Comparison of ENCODE assay signal across 18 cellular contexts in the genomic region with DNA sequence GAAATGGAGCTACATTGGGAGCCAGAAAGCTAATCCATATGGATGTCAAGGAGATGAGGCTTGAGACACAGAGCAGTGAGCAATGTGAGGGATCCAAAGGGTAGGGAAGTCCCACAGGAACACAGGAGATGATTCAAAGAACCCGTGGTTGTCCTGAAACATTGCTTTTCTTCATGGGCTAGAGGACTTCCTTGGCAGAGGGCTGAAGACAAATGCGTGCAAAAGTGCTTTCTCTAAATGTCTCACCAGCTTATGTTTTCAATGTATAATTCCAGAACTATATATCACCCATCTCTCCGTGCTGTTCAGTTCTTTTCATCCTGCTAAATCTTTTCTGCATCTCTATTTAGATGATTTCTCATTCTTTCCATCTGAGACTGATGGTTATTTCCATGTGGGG. TPM values are rescaled to one million over a fixed set of nuclear protein-coding genes. Genes with fewer than 3 reads are reported as not detected.
DNase-seq lines count a peak whose midpoint lies in the region; ATAC-seq and TF ChIP-seq lines count a peak whose summit lies in the region.
"Had no signal": no experiment of that assay in that cellular context is flagged by ENCODE, and none has a peak within 500 bp of the region (broad histone marks: within the 10 kb centered on the region; RNA-seq: fewer than 3 reads in every experiment).

No MANE protein-coding gene starts in this region.

- H3K36me3 ChIP-seq in HCT116 (ENCODE audit: control insufficient read depth in 1 of 2, insufficient read depth in 2 of 2, low read length in 2 of 2) (no peaks in the 10 kb centered on the region), colonic mucosa (no peaks in the 10 kb centered on the region)
- H3K36me3 ChIP-seq: HAP-1 had no signal

- H3K9me3 ChIP-seq in HCT116 (ENCODE audit: control insufficient read depth in 1 of 2, insufficient read depth in 1 of 2, low read depth in 1 of 2, low read length in 2 of 2) (no peaks in the 10 kb centered on the region), colonic mucosa (no peaks in the 10 kb centered on the region)
- H3K9me3 ChIP-seq: HAP-1 had no signal

- no peaks in the 10 kb centered on the region for H3K9me3 Mint-ChIP-seq in activated T-cell treated with anti-CD3 and anti-CD28 coated beads, Interleukin-2, amount 50 U/mL, for 24 hours
- no peaks in the 10 kb centered on the region for H3K9me3 Mint-ChIP-seq in activated T-cell treated with anti-CD3 and anti-CD28 coated beads, Interleukin-2, amount 50 U/mL, for 4 hours
- peaks cover 3% of the 10 kb centered on the region for H3K9me3 Mint-ChIP-seq in activated naive CD8-positive, alpha-beta T cell treated with anti-CD3 and anti-CD28 coated beads, Interleukin-2, amount 50 U/mL, for 24 hours
- no peaks in the 10 kb centered on the region for H3K9me3 Mint-ChIP-seq in activated naive CD8-positive, alpha-beta T cell treated with anti-CD3 and anti-CD28 coated beads for 36 hours
- no peaks in the 10 kb centered on the region for H3K9me3 Mint-ChIP-seq in activated T-helper 17 cell treated with anti-CD3 and anti-CD28 coated beads, Interleukin-2, amount 50 U/mL, for 72 hours
- H3K9me3 Mint-ChIP-seq: GM23338 had no signal

- H3K27me3 ChIP-seq in HCT116 (ENCODE audit: insufficient read depth, low read length) (peaks cover 21% of the 10 kb centered on the region; the same call in 1 of the 2 replicates), colonic mucosa (no peaks in the 10 kb centered on the region)

- H3K27ac ChIP-seq in HCT116 (ENCODE audit: low read depth, low read length) (no peak overlapping the region), colonic mucosa (no peak overlapping the region)

- no peaks in the 10 kb centered on the region for H3K79me2 ChIP-seq in HCT116 (ENCODE audit: insufficient read depth, low read length)

- no peak overlapping the region for H3K4me2 ChIP-seq in HCT116 (ENCODE audit: low read length)
- H3K4me2 ChIP-seq: GM23338 had no signal

- H3K4me3 ChIP-seq in HCT116 (replicated peaks in 1 of 2; ENCODE audit: low read depth in 1 of 2, low read length in 2 of 2) (no peak overlapping the region), colonic mucosa (no peak overlapping the region)
- H3K4me3 ChIP-seq: GM23338, HAP-1 had no signal

- RAD21 ChIA-PET in HCT116 (lab: Charles Lee; ENCODE audit: low non-redundant PET in 1 of 2, low total read pairs in 2 of 2, uncharacterized antibody in 2 of 2, unreplicated experiment in 2 of 2), result no interaction called here

- H3K9ac ChIP-seq in HCT116 (ENCODE audit: low read length) (no peak overlapping the region), colonic mucosa (ENCODE audit: low read depth in 2 of 2, low read length in 2 of 2) (no peak overlapping the region)

- peak overlapping the region; percentile 42 for H2AFZ ChIP-seq in HCT116 (ENCODE audit: low read depth, low read length, poor library complexity, severe bottlenecking)
- H2AFZ ChIP-seq: GM23338 had no signal

- no peak for ATAC-seq in activated T-cell treated with anti-CD3 and anti-CD28 coated beads, Interleukin-2, amount 50 U/mL, for 4 hours
- peak; percentile 65 for ATAC-seq in activated naive CD8-positive, alpha-beta T cell treated with anti-CD3 and anti-CD28 coated beads, Interleukin-2, amount 50 U/mL, for 24 hours
- no peak for ATAC-seq in HCT116
- ATAC-seq in activated T-helper 17 cell treated with anti-CD3 and anti-CD28 coated beads, Interleukin-2, amount 50 U/mL, for 72 hours (replicated peaks), result peak; percentile 93
- ATAC-seq: GM23338 had no signal

- no peaks in the 10 kb centered on the region for H3K36me3 Mint-ChIP-seq in activated T-cell treated with anti-CD3 and anti-CD28 coated beads, Interleukin-2, amount 50 U/mL, for 24 hours (ENCODE audit: low read depth)
- no peaks in the 10 kb centered on the region for H3K36me3 Mint-ChIP-seq in activated T-cell treated with anti-CD3 and anti-CD28 coated beads, Interleukin-2, amount 50 U/mL, for 4 hours (ENCODE audit: insufficient read depth)
- H3K36me3 Mint-ChIP-seq in activated naive CD8-positive, alpha-beta T cell treated with anti-CD3 and anti-CD28 coated beads, Interleukin-2, amount 50 U/mL, for 24 hours (ENCODE audit: low read depth), result no peaks in the 10 kb centered on the region
- no peaks in the 10 kb centered on the region for H3K36me3 Mint-ChIP-seq in activated naive CD8-positive, alpha-beta T cell treated with anti-CD3 and anti-CD28 coated beads for 36 hours
- no peaks in the 10 kb centered on the region for H3K36me3 Mint-ChIP-seq in activated T-helper 17 cell treated with anti-CD3 and anti-CD28 coated beads, Interleukin-2, amount 50 U/mL, for 72 hours (ENCODE audit: low read depth)
- H3K36me3 Mint-ChIP-seq: CD4-positive, alpha-beta memory T cell had no signal

- H3K4me1 ChIP-seq in HCT116 (ENCODE audit: control insufficient read depth in 1 of 2, insufficient read depth in 2 of 2, low read length in 2 of 2), result no peaks in the 10 kb centered on the region
- no peaks in the 10 kb centered on the region for H3K4me1 ChIP-seq in colonic mucosa
- H3K4me1 ChIP-seq: HAP-1 had no signal

- peaks cover 70% of the 10 kb centered on the region for H3K27me3 Mint-ChIP-seq in activated T-cell treated with anti-CD3 and anti-CD28 coated beads, Interleukin-2, amount 50 U/mL, for 24 hours
- H3K27me3 Mint-ChIP-seq in activated T-cell treated with anti-CD3 and anti-CD28 coated beads, Interleukin-2, amount 50 U/mL, for 4 hours (ENCODE audit: low read depth), result peaks cover 68% of the 10 kb centered on the region
- H3K27me3 Mint-ChIP-seq in activated naive CD8-positive, alpha-beta T cell treated with anti-CD3 and anti-CD28 coated beads, Interleukin-2, amount 50 U/mL, for 24 hours, result peaks cover 60% of the 10 kb centered on the region
- H3K27me3 Mint-ChIP-seq in activated naive CD8-positive, alpha-beta T cell treated with anti-CD3 and anti-CD28 coated beads for 36 hours, result peaks cover 76% of the 10 kb centered on the region
- H3K27me3 Mint-ChIP-seq in activated T-helper 17 cell treated with anti-CD3 and anti-CD28 coated beads, Interleukin-2, amount 50 U/mL, for 72 hours, result peaks cover 56% of the 10 kb centered on the region

- TF ChIP-seq CTCF in HCT116 (IDR thresholded peaks at IDR 0.05 in 2 of 3, conservative IDR thresholded peaks at IDR 0.05 in 1 of 3; ENCODE audit: borderline replicate concordance in 1 of 3, insufficient read depth in 1 of 3, low read depth in 2 of 3, low read length in 2 of 3) (no peak), colonic mucosa (IDR thresholded peaks at IDR 0.05) (no peak)

- peaks cover 7% of the 10 kb centered on the region for H3K4me1 Mint-ChIP-seq in activated T-cell treated with anti-CD3 and anti-CD28 coated beads, Interleukin-2, amount 50 U/mL, for 24 hours (ENCODE audit: low read depth)
- H3K4me1 Mint-ChIP-seq in activated T-cell treated with anti-CD3 and anti-CD28 coated beads, Interleukin-2, amount 50 U/mL, for 4 hours (ENCODE audit: low read depth), result no peaks in the 10 kb centered on the region
- peaks cover 13% of the 10 kb centered on the region for H3K4me1 Mint-ChIP-seq in activated naive CD8-positive, alpha-beta T cell treated with anti-CD3 and anti-CD28 coated beads, Interleukin-2, amount 50 U/mL, for 24 hours
- no peaks in the 10 kb centered on the region for H3K4me1 Mint-ChIP-seq in activated naive CD8-positive, alpha-beta T cell treated with anti-CD3 and anti-CD28 coated beads for 36 hours
- H3K4me1 Mint-ChIP-seq in activated T-helper 17 cell treated with anti-CD3 and anti-CD28 coated beads, Interleukin-2, amount 50 U/mL, for 72 hours, result no peaks in the 10 kb centered on the region
- H3K4me1 Mint-ChIP-seq: CD4-positive, alpha-beta memory T cell; GM23338 had no signal

- no peak for DNase-seq in activated T-cell treated with anti-CD3 and anti-CD28 coated beads, Interleukin-2, amount 50 U/mL, for 24 hours
- DNase-seq in activated T-cell treated with anti-CD3 and anti-CD28 coated beads, Interleukin-2, amount 50 U/mL, for 4 hours, result no peak
- no peak for DNase-seq in activated naive CD8-positive, alpha-beta T cell treated with anti-CD3 and anti-CD28 coated beads, Interleukin-2, amount 50 U/mL, for 24 hours
- DNase-seq in activated naive CD8-positive, alpha-beta T cell treated with anti-CD3 and anti-CD28 coated beads for 36 hours, result no peak
- DNase-seq in HCT116 (ENCODE audit: low read depth, low spot score) (no peak), colonic mucosa (no peak), NOMO-1 treated with DMSO at 0.1 percent for 48 hours (lab: John Stamatoyannopoulos, UW; ENCODE audit: unreplicated experiment) (no peak)
- DNase-seq: 8988T; C1 segment of cervical spinal cord; Calu3; CD4-positive, alpha-beta memory T cell; COR-L47; DMS53; DMS79 treated with DMSO at 0.1 percent for 48 hours; GF-D8 had no signal

- H3K9me2 ChIP-seq in HCT116 (ENCODE audit: insufficient read depth), result no peaks in the 10 kb centered on the region

- CTCF ChIA-PET in HCT116 (lab: Charles Lee), result no interaction called here

- TF ChIP-seq RAD21 in HCT116 (IDR thresholded peaks at IDR 0.05; ENCODE audit: low read depth), result no peak

- H3K4me3 Mint-ChIP-seq in activated T-cell treated with anti-CD3 and anti-CD28 coated beads, Interleukin-2, amount 50 U/mL, for 24 hours, result no peak overlapping the region
- no peak overlapping the region for H3K4me3 Mint-ChIP-seq in activated T-cell treated with anti-CD3 and anti-CD28 coated beads, Interleukin-2, amount 50 U/mL, for 4 hours
- H3K4me3 Mint-ChIP-seq in activated naive CD8-positive, alpha-beta T cell treated with anti-CD3 and anti-CD28 coated beads, Interleukin-2, amount 50 U/mL, for 24 hours, result no peak overlapping the region
- H3K4me3 Mint-ChIP-seq in activated naive CD8-positive, alpha-beta T cell treated with anti-CD3 and anti-CD28 coated beads for 36 hours, result no peak overlapping the region
- H3K4me3 Mint-ChIP-seq in activated T-helper 17 cell treated with anti-CD3 and anti-CD28 coated beads, Interleukin-2, amount 50 U/mL, for 72 hours, result peak overlapping the region; percentile 18
- H3K4me3 Mint-ChIP-seq: CD4-positive, alpha-beta memory T cell; GM23338 had no signal

- no peak for TF ChIP-seq POLR2A in HCT116 (IDR thresholded peaks at IDR 0.05; ENCODE audit: borderline replicate concordance, extremely low read depth, insufficient read depth, insufficient read length)

- POLR2A ChIA-PET in HCT116 (lab: Charles Lee), result no interaction called here

- no peaks in the 10 kb centered on the region for H4K20me1 ChIP-seq in HCT116 (ENCODE audit: insufficient read depth)

- no TSS peak for BruUV-seq in HCT116 (replicated peaks; lab: Mats Ljungman, UMichigan)

- intact Hi-C loops in HCT116 (cut with micrococcal nuclease) (no loop called here), colonic mucosa (cut with DNase I) (no loop called here)

- peak overlapping the region; percentile 7 for H3K27ac Mint-ChIP-seq in activated T-cell treated with anti-CD3 and anti-CD28 coated beads, Interleukin-2, amount 50 U/mL, for 24 hours
- no peak overlapping the region for H3K27ac Mint-ChIP-seq in activated naive CD8-positive, alpha-beta T cell treated with anti-CD3 and anti-CD28 coated beads, Interleukin-2, amount 50 U/mL, for 24 hours
- H3K27ac Mint-ChIP-seq in activated naive CD8-positive, alpha-beta T cell treated with anti-CD3 and anti-CD28 coated beads for 36 hours, result no peak overlapping the region
- peak overlapping the region; percentile 64 for H3K27ac Mint-ChIP-seq in activated T-helper 17 cell treated with anti-CD3 and anti-CD28 coated beads, Interleukin-2, amount 50 U/mL, for 72 hours
- H3K27ac Mint-ChIP-seq: CD4-positive, alpha-beta memory T cell; GM23338 had no signal

RNA-seq across cellular contexts. Expression of a gene that starts 46.0 kb away (rescaled TPM):
- total RNA-seq in activated T-cell treated with anti-CD3 and anti-CD28 coated beads, Interleukin-2, amount 50 U/mL, for 4 hours, result 100 to 1,000 TPM in 1 of 3 donors, 10 to 100 TPM in 2; 74.4 to 111 (median 98.8) TPM
- 100 to 1,000 TPM; 123 to 126 TPM for total RNA-seq in activated naive CD8-positive, alpha-beta T cell treated with anti-CD3 and anti-CD28 coated beads for 36 hours
- 37.2 TPM for total RNA-seq in HCT116 (2021; ENCODE audit: unreplicated experiment)
- 29.9 and 32.5 TPM in 2 replicates for polyA plus RNA-seq in HCT116 (2012)
- 100 to 1,000 TPM; 169 to 560 TPM for total RNA-seq in activated T-helper 17 cell treated with anti-CD3 and anti-CD28 coated beads, Interleukin-2, amount 50 U/mL, for 72 hours
- 10 to 100 TPM; 10.8 to 24.2 TPM for total RNA-seq in colonic mucosa

Comparison
In these comparisons a context has a peak if more than half of its experiments do, and no peak if none do; other contexts are left out.
1. H3K27ac Mint-ChIP-seq: peak in activated T-cell treated with anti-CD3 and anti-CD28 coated beads, Interleukin-2, amount 50 U/mL, for 24 hours (single experiment) and activated T-helper 17 cell treated with anti-CD3 and anti-CD28 coated beads, Interleukin-2, amount 50 U/mL, for 72 hours (single experiment); none in activated naive CD8-positive, alpha-beta T cell treated with anti-CD3 and anti-CD28 coated beads, Interleukin-2, amount 50 U/mL, for 24 hours (single experiment) and activated naive CD8-positive, alpha-beta T cell treated with anti-CD3 and anti-CD28 coated beads for 36 hours (single experiment).
2. ATAC-seq: peak in activated naive CD8-positive, alpha-beta T cell treated with anti-CD3 and anti-CD28 coated beads, Interleukin-2, amount 50 U/mL, for 24 hours (single experiment) and activated T-helper 17 cell treated with anti-CD3 and anti-CD28 coated beads, Interleukin-2, amount 50 U/mL, for 72 hours (single experiment); none in activated T-cell treated with anti-CD3 and anti-CD28 coated beads, Interleukin-2, amount 50 U/mL, for 4 hours (0 of 2) and HCT116 (single experiment).